Comparison of ENCODE assay signal across 9 cellular contexts in the genomic region with DNA sequence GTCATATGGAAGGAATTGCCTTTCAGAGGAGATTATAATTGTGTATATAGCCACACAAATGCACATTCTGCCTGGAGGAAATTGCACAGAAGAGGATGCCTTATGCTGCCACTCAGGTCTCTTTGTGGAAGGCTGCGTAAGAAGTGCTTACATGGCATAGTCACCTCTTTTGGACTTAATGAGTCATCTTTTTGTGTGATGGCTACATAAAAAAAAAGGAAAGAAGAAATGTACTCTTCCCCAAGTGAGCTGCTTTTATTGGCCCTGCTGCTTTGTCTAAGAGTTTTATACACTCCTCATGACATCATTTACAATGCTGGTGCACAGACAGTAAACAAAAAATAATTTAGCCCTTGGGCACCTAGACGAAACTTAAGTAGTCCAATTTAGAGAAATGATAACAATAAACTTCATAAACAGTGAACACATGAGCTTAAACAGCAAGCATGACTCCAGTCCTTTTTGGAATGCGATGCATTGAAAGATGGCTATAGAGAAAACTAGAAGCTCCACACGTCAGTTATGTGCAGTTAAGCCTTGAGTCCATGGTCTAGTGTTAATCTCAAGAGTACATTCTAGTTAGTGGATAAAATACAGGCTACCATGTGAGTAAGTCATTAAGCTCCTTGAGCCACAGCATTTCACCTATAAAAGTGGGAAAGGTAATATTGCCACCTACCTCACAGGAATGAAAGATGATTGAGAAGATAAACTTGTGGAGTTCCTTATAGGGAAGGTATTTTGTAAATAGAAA.
DNase-seq lines count a peak whose midpoint lies in the region; TF ChIP-seq lines count a peak whose summit lies in the region.
"Had no signal": no experiment of that assay in that cellular context is flagged by ENCODE, and none has a peak within 500 bp of the region (broad histone marks: within the 10 kb centered on the region; RNA-seq: fewer than 3 reads in every experiment).

No MANE protein-coding gene starts in this region.

- DNase-seq in GM04503 (ENCODE audit: low read depth) = peak; percentile 60
- peak; percentile 14 for DNase-seq in NCI-H2227 treated with DMSO at 0.1 percent for 48 hours (lab: John Stamatoyannopoulos, UW)
- peak; percentile 48 for DNase-seq in epidermal melanocyte (ENCODE audit: insufficient read length, low spot score)
- DNase-seq in retinal pigment epithelial cell (ENCODE audit: low read depth) = peak; percentile 38
- DNase-seq in stimulated activated naive CD4-positive, alpha-beta T cell treated with Interleukin-2 at 50 U/mL for 16 hours (lab: John Stamatoyannopoulos, UW) = no peak
- no peak for DNase-seq in SW480 (ENCODE audit: low spot score)
- DNase-seq in SKM-1 (lab: John Stamatoyannopoulos, UW; ENCODE audit: unreplicated experiment) = no peak
- DNase-seq: activated naive CD4-positive, alpha-beta T cell; heart right ventricle had no signal

- no peak overlapping the region for H3K4me3 ChIP-seq in retinal pigment epithelial cell (ENCODE audit: low read length)
- H3K4me3 ChIP-seq: heart right ventricle had no signal

- no peak for TF ChIP-seq CTCF in retinal pigment epithelial cell (conservative IDR thresholded peaks at IDR 0.05; ENCODE audit: low read depth, low read length)

Comparison
In these comparisons a context has a peak if more than half of its experiments do, and no peak if none do; other contexts are left out.
1. DNase-seq: peak in GM04503 (single experiment), NCI-H2227 treated with DMSO at 0.1 percent for 48 hours (single experiment), epidermal melanocyte (single experiment) and retinal pigment epithelial cell (single experiment); none in stimulated activated naive CD4-positive, alpha-beta T cell treated with Interleukin-2 at 50 U/mL for 16 hours (single experiment), SW480 (single experiment) and SKM-1 (single experiment).